In the genomic region with DNA sequence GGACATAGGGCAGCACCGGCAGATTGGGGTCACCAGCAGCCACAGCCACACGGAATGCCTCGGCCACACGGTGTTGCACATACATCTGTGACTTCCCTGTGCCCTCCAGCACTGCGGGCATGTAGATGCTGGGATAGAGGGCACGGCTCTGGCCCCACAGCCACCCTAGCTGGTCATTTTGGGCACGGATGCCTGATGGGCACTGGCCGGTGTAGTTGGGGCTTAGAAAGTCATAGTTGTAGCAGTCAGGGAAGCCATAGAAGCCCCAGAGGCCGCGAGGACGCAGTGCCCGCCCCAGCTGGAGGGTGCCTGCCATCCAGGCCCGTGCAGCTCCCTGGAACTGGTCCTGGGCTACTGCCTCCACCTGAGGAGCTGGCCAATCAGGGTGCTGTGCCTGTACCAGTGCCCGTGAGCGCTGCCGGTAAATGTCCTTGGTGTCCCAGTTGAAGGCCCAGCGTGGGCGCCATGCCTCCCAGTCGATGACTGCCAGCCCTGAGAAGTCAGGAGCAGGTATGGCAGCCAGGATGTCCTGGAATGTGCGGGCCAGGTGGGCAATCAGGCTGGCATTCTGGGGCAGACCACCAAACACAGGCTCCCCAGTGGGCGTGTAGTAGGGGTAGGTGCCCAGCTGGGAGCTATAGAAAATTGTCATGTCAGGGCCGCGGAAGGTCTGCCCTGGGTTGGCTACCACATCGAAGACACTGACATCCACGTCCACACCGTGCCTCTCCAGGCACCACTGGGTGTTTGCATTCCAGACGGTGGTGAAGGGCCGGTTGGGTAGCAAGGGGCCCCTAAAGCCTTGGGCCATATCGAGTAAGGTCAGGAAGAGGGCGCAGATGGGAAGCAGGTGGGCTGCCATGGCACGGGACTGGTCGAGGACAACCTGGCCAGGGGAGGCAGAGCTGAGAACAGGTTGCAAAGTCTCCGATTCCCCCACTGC, we compare ENCODE assay signal across 1 cellular context.
TF ChIP-seq lines count a peak whose summit lies in the region.

No MANE protein-coding gene starts in this region.

TF ChIP-seq in liver, 16 proteins besides CTCF, POLR2A, EP300 and RAD21 (continued from another document):
- TF ChIP-seq, protein P1, sequence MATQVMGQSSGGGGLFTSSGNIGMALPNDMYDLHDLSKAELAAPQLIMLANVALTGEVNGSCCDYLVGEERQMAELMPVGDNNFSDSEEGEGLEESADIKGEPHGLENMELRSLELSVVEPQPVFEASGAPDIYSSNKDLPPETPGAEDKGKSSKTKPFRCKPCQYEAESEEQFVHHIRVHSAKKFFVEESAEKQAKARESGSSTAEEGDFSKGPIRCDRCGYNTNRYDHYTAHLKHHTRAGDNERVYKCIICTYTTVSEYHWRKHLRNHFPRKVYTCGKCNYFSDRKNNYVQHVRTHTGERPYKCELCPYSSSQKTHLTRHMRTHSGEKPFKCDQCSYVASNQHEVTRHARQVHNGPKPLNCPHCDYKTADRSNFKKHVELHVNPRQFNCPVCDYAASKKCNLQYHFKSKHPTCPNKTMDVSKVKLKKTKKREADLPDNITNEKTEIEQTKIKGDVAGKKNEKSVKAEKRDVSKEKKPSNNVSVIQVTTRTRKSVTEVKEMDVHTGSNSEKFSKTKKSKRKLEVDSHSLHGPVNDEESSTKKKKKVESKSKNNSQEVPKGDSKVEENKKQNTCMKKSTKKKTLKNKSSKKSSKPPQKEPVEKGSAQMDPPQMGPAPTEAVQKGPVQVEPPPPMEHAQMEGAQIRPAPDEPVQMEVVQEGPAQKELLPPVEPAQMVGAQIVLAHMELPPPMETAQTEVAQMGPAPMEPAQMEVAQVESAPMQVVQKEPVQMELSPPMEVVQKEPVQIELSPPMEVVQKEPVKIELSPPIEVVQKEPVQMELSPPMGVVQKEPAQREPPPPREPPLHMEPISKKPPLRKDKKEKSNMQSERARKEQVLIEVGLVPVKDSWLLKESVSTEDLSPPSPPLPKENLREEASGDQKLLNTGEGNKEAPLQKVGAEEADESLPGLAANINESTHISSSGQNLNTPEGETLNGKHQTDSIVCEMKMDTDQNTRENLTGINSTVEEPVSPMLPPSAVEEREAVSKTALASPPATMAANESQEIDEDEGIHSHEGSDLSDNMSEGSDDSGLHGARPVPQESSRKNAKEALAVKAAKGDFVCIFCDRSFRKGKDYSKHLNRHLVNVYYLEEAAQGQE (IDR thresholded peaks at IDR 0.05), result peak; percentile 47
- TF ChIP-seq MAX (IDR thresholded peaks at IDR 0.05) (peak; percentile 59), YY1 (IDR thresholded peaks at IDR 0.05) (peak; percentile 87)
